In the genomic region with DNA sequence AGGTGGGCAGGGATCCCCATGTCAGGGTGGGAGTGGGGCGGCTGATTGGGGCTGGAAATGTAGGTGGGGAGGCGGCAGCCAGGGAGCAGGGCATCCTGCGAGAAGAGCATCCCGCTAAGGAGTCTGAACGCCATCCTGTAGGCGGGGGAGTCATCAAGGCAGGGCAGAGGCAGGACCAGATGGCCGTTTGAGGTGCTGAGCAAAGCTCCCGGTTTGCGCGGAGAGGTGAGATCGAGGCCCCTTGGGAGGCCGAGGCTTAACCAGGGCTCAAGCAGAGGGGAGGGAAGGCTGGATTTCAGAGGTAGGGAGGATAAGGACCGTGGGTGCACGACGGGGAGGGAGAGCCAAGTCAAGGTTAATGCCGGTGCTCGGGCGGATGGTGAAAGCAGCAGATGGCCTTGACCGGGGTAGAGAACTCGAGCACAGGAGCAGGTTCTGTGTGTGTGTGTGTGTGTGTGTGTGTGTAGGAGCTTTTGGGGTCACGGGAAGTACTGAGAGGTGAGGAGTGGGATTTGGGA, we compare ENCODE assay signal across 1 cellular context.
TF ChIP-seq lines count a peak whose summit lies in the region.

No MANE protein-coding gene starts in this region.

TF ChIP-seq in HepG2, 621 proteins besides CTCF, POLR2A, EP300 and RAD21 (continued from another document and continues in another):
- TF ChIP-seq TCF12 (IDR thresholded peaks at IDR 0.05) (no peak), TCF12 (CRISPR knock-in tag; IDR thresholded peaks at IDR 0.05) (no peak), ZMAT3 (CRISPR knock-in tag; conservative IDR thresholded peaks at IDR 0.05) (no peak; the same call in 1 of the 2 replicates), ZFP82 (CRISPR knock-in tag; IDR thresholded peaks at IDR 0.05; ENCODE audit: borderline replicate concordance) (no peak), ZKSCAN5 (CRISPR knock-in tag; IDR thresholded peaks at IDR 0.05) (peak; percentile 70; the same call in 1 of the 2 replicates), MAFK (conservative IDR thresholded peaks at IDR 0.05 in 1 of 2, IDR thresholded peaks at IDR 0.05 in 1 of 2; ENCODE audit: low read length in 2 of 2) (no peak), NFKBIZ (CRISPR knock-in tag; IDR thresholded peaks at IDR 0.05) (no peak), SKI (IDR thresholded peaks at IDR 0.05; ENCODE audit: partially characterized antibody) (peak; percentile 97), KLF16 (CRISPR knock-in tag; IDR thresholded peaks at IDR 0.05) (0 out of 4 replicates have a peak, but pooled peaks of 1 of the 2 experiments have one; percentile 75), ZBTB20 (CRISPR knock-in tag; IDR thresholded peaks at IDR 0.05; ENCODE audit: borderline replicate concordance, low read depth) (no peak), U2AF1 (optimal IDR thresholded peaks at IDR 0.05; ENCODE audit: low read depth, low read length) (peak; percentile 25), ZMYM3 (CRISPR knock-in tag; IDR thresholded peaks at IDR 0.05) (0 out of 2 replicates have a peak, but pooled peaks have one; percentile 44), SPEN (CRISPR knock-in tag; IDR thresholded peaks at IDR 0.05; ENCODE audit: low read depth) (0 out of 2 replicates have a peak, but pooled peaks have one; percentile 13), MEIS1 (CRISPR knock-in tag; IDR thresholded peaks at IDR 0.05; ENCODE audit: borderline replicate concordance) (no peak), ZNF737 (CRISPR knock-in tag; IDR thresholded peaks at IDR 0.05; ENCODE audit: borderline replicate concordance) (no peak), ELF1 (CRISPR knock-in tag; IDR thresholded peaks at IDR 0.05) (0 out of 2 replicates have a peak, but pooled peaks have one; percentile 9), RXRA (CRISPR knock-in tag; IDR thresholded peaks at IDR 0.05) (peak; percentile 13), SALL1 (CRISPR knock-in tag; IDR thresholded peaks at IDR 0.05) (peak; percentile 59), NR2F6 (IDR thresholded peaks at IDR 0.05) (peak; percentile 11; the same call in 1 of the 2 replicates), NR2F6 (CRISPR knock-in tag; IDR thresholded peaks at IDR 0.05) (no peak; the same call in 1 of the 2 replicates), BRD4 (CRISPR knock-in tag; IDR thresholded peaks at IDR 0.05) (0 out of 2 replicates have a peak, but pooled peaks have one; percentile 15), CCDC6 (CRISPR knock-in tag; IDR thresholded peaks at IDR 0.05) (0 out of 2 replicates have a peak, but pooled peaks have one; percentile 1), MATR3 (CRISPR knock-in tag; IDR thresholded peaks at IDR 0.05) (no peak), ZNF772 (CRISPR knock-in tag; IDR thresholded peaks at IDR 0.05) (peak; percentile 8; the same call in 1 of the 2 replicates), NKX3-1 (CRISPR knock-in tag; IDR thresholded peaks at IDR 0.05) (no peak), ZNF572 (CRISPR knock-in tag; IDR thresholded peaks at IDR 0.05) (0 out of 2 replicates have a peak, but pooled peaks have one; percentile 50), ZNF326 (CRISPR knock-in tag; IDR thresholded peaks at IDR 0.05; ENCODE audit: borderline replicate concordance) (no peak), NR2F1 (CRISPR knock-in tag; IDR thresholded peaks at IDR 0.05) (no peak), ZNF224 (CRISPR knock-in tag; IDR thresholded peaks at IDR 0.05) (peak; percentile 79; the same call in 1 of the 2 replicates), ZC3H13 (CRISPR knock-in tag; IDR thresholded peaks at IDR 0.05) (peak; percentile 71; the same call in 1 of the 2 replicates), ATF7 (IDR thresholded peaks at IDR 0.05) (no peak), ATF7 (CRISPR knock-in tag; IDR thresholded peaks at IDR 0.05) (0 out of 2 replicates have a peak, but pooled peaks have one; percentile 18)
- TF ChIP-seq, protein P1, sequence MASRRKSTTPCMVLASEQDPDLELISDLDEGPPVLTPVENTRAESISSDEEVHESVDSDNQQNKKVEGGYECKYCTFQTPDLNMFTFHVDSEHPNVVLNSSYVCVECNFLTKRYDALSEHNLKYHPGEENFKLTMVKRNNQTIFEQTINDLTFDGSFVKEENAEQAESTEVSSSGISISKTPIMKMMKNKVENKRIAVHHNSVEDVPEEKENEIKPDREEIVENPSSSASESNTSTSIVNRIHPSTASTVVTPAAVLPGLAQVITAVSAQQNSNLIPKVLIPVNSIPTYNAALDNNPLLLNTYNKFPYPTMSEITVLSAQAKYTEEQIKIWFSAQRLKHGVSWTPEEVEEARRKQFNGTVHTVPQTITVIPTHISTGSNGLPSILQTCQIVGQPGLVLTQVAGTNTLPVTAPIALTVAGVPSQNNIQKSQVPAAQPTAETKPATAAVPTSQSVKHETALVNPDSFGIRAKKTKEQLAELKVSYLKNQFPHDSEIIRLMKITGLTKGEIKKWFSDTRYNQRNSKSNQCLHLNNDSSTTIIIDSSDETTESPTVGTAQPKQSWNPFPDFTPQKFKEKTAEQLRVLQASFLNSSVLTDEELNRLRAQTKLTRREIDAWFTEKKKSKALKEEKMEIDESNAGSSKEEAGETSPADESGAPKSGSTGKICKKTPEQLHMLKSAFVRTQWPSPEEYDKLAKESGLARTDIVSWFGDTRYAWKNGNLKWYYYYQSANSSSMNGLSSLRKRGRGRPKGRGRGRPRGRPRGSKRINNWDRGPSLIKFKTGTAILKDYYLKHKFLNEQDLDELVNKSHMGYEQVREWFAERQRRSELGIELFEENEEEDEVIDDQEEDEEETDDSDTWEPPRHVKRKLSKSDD (CRISPR knock-in tag; IDR thresholded peaks at IDR 0.05; ENCODE audit: low read depth) = peak; percentile 71; the same call in 1 of the 2 replicates
- TF ChIP-seq, protein P2, sequence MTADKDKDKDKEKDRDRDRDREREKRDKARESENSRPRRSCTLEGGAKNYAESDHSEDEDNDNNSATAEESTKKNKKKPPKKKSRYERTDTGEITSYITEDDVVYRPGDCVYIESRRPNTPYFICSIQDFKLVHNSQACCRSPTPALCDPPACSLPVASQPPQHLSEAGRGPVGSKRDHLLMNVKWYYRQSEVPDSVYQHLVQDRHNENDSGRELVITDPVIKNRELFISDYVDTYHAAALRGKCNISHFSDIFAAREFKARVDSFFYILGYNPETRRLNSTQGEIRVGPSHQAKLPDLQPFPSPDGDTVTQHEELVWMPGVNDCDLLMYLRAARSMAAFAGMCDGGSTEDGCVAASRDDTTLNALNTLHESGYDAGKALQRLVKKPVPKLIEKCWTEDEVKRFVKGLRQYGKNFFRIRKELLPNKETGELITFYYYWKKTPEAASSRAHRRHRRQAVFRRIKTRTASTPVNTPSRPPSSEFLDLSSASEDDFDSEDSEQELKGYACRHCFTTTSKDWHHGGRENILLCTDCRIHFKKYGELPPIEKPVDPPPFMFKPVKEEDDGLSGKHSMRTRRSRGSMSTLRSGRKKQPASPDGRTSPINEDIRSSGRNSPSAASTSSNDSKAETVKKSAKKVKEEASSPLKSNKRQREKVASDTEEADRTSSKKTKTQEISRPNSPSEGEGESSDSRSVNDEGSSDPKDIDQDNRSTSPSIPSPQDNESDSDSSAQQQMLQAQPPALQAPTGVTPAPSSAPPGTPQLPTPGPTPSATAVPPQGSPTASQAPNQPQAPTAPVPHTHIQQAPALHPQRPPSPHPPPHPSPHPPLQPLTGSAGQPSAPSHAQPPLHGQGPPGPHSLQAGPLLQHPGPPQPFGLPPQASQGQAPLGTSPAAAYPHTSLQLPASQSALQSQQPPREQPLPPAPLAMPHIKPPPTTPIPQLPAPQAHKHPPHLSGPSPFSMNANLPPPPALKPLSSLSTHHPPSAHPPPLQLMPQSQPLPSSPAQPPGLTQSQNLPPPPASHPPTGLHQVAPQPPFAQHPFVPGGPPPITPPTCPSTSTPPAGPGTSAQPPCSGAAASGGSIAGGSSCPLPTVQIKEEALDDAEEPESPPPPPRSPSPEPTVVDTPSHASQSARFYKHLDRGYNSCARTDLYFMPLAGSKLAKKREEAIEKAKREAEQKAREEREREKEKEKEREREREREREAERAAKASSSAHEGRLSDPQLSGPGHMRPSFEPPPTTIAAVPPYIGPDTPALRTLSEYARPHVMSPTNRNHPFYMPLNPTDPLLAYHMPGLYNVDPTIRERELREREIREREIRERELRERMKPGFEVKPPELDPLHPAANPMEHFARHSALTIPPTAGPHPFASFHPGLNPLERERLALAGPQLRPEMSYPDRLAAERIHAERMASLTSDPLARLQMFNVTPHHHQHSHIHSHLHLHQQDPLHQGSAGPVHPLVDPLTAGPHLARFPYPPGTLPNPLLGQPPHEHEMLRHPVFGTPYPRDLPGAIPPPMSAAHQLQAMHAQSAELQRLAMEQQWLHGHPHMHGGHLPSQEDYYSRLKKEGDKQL (CRISPR knock-in tag; IDR thresholded peaks at IDR 0.05; ENCODE audit: low read depth) = 0 out of 2 replicates have a peak, but pooled peaks have one; percentile 12
- TF ChIP-seq, protein P3, sequence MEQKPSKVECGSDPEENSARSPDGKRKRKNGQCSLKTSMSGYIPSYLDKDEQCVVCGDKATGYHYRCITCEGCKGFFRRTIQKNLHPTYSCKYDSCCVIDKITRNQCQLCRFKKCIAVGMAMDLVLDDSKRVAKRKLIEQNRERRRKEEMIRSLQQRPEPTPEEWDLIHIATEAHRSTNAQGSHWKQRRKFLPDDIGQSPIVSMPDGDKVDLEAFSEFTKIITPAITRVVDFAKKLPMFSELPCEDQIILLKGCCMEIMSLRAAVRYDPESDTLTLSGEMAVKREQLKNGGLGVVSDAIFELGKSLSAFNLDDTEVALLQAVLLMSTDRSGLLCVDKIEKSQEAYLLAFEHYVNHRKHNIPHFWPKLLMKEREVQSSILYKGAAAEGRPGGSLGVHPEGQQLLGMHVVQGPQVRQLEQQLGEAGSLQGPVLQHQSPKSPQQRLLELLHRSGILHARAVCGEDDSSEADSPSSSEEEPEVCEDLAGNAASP (CRISPR knock-in tag; IDR thresholded peaks at IDR 0.05; ENCODE audit: borderline replicate concordance) = peak; percentile 11; the same call in 1 of the 2 replicates
- TF ChIP-seq, protein P4, sequence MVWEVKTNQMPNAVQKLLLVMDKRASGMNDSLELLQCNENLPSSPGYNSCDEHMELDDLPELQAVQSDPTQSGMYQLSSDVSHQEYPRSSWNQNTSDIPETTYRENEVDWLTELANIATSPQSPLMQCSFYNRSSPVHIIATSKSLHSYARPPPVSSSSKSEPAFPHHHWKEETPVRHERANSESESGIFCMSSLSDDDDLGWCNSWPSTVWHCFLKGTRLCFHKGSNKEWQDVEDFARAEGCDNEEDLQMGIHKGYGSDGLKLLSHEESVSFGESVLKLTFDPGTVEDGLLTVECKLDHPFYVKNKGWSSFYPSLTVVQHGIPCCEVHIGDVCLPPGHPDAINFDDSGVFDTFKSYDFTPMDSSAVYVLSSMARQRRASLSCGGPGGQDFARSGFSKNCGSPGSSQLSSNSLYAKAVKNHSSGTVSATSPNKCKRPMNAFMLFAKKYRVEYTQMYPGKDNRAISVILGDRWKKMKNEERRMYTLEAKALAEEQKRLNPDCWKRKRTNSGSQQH (CRISPR knock-in tag; IDR thresholded peaks at IDR 0.05; ENCODE audit: low read depth) = 0 out of 2 replicates have a peak, but pooled peaks have one; percentile 15
- TF ChIP-seq, protein P5, sequence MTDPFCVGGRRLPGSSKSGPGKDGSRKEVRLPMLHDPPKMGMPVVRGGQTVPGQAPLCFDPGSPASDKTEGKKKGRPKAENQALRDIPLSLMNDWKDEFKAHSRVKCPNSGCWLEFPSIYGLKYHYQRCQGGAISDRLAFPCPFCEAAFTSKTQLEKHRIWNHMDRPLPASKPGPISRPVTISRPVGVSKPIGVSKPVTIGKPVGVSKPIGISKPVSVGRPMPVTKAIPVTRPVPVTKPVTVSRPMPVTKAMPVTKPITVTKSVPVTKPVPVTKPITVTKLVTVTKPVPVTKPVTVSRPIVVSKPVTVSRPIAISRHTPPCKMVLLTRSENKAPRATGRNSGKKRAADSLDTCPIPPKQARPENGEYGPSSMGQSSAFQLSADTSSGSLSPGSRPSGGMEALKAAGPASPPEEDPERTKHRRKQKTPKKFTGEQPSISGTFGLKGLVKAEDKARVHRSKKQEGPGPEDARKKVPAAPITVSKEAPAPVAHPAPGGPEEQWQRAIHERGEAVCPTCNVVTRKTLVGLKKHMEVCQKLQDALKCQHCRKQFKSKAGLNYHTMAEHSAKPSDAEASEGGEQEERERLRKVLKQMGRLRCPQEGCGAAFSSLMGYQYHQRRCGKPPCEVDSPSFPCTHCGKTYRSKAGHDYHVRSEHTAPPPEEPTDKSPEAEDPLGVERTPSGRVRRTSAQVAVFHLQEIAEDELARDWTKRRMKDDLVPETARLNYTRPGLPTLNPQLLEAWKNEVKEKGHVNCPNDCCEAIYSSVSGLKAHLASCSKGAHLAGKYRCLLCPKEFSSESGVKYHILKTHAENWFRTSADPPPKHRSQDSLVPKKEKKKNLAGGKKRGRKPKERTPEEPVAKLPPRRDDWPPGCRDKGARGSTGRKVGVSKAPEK (CRISPR knock-in tag; IDR thresholded peaks at IDR 0.05; ENCODE audit: borderline replicate concordance) = 0 out of 2 replicates have a peak, but pooled peaks have one; percentile 58
- TF ChIP-seq, protein P6, sequence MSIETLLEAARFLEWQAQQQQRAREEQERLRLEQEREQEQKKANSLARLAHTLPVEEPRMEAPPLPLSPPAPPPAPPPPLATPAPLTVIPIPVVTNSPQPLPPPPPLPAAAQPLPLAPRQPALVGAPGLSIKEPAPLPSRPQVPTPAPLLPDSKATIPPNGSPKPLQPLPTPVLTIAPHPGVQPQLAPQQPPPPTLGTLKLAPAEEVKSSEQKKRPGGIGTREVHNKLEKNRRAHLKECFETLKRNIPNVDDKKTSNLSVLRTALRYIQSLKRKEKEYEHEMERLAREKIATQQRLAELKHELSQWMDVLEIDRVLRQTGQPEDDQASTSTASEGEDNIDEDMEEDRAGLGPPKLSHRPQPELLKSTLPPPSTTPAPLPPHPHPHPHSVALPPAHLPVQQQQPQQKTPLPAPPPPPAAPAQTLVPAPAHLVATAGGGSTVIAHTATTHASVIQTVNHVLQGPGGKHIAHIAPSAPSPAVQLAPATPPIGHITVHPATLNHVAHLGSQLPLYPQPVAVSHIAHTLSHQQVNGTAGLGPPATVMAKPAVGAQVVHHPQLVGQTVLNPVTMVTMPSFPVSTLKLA (IDR thresholded peaks at IDR 0.05) = 0 out of 2 replicates have a peak, but pooled peaks have one; percentile 35
- TF ChIP-seq, protein P7, sequence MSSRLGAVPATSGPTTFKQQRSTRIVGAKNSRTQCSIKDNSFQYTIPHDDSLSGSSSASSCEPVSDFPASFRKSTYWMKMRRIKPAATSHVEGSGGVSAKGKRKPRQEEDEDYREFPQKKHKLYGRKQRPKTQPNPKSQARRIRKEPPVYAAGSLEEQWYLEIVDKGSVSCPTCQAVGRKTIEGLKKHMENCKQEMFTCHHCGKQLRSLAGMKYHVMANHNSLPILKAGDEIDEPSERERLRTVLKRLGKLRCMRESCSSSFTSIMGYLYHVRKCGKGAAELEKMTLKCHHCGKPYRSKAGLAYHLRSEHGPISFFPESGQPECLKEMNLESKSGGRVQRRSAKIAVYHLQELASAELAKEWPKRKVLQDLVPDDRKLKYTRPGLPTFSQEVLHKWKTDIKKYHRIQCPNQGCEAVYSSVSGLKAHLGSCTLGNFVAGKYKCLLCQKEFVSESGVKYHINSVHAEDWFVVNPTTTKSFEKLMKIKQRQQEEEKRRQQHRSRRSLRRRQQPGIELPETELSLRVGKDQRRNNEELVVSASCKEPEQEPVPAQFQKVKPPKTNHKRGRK (CRISPR knock-in tag; IDR thresholded peaks at IDR 0.05) = no peak
- TF ChIP-seq, protein P8, sequence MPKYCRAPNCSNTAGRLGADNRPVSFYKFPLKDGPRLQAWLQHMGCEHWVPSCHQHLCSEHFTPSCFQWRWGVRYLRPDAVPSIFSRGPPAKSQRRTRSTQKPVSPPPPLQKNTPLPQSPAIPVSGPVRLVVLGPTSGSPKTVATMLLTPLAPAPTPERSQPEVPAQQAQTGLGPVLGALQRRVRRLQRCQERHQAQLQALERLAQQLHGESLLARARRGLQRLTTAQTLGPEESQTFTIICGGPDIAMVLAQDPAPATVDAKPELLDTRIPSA (CRISPR knock-in tag; IDR thresholded peaks at IDR 0.05; ENCODE audit: borderline replicate concordance) = peak; percentile 83; the same call in 1 of the 2 replicates
